In genomic region chr7:131525820-131526219, GRCh38 we compare ENCODE assay signal across 31 cellular contexts. TPM values are rescaled to one million over a fixed set of nuclear protein-coding genes. Genes with fewer than 3 reads are reported as not detected.
DNase-seq lines count a peak whose midpoint lies in the region; ATAC-seq and TF ChIP-seq lines count a peak whose summit lies in the region.
"Had no signal": no experiment of that assay in that cellular context is flagged by ENCODE, and none has a peak within 500 bp of the region (broad histone marks: within the 10 kb centered on the region; RNA-seq: fewer than 3 reads in every experiment).

No MANE protein-coding gene starts in this region.

- no peaks in the 10 kb centered on the region for H3K36me3 ChIP-seq in heart left ventricle
- H3K36me3 ChIP-seq in NT2/D1 (ENCODE audit: insufficient read depth, insufficient read length, low read length): peaks cover 15% of the 10 kb centered on the region
- H3K36me3 ChIP-seq in subcutaneous abdominal adipose tissue (ENCODE audit: control insufficient read depth in 5 of 5, insufficient read depth in 5 of 5, low read length in 5 of 5): no peaks in the 10 kb centered on the region
- H3K36me3 ChIP-seq: BE2C, cardiac muscle cell, MG63, spleen, suprapubic skin had no signal

- peaks cover 5 to 89% (median 44%) of the 10 kb centered on the region in 12 donors for H3K4me1 ChIP-seq in heart left ventricle
- H3K4me1 ChIP-seq in right cardiac atrium (ENCODE audit: control insufficient read depth, insufficient read depth, low read length): peaks cover 8% of the 10 kb centered on the region
- peaks cover 19% of the 10 kb centered on the region for H3K4me1 ChIP-seq in NT2/D1 (ENCODE audit: insufficient read depth, insufficient read length)
- peaks cover 0 to 57% (median 2%) of the 10 kb centered on the region in 5 donors for H3K4me1 ChIP-seq in subcutaneous abdominal adipose tissue (ENCODE audit: control insufficient read depth in 5 of 5, insufficient read depth in 5 of 5, low read length in 5 of 5)
- H3K4me1 ChIP-seq: BE2C, suprapubic skin had no signal

- whole genome bisulfite sequencing in heart left ventricle, 4 donors: 41 to 64% (median 60%) methylated on average over 2 of the region's 2 CpGs
- 42% methylated on average over 2 of the region's 2 CpGs for WGBS in right cardiac atrium

- H3K4me3 Mint-ChIP-seq in endothelial cell (ENCODE audit: unreplicated experiment): no peak overlapping the region
- H3K4me3 Mint-ChIP-seq: activated naive CD4-positive, alpha-beta T cell treated with anti-CD3 and anti-CD28 coated beads, Interleukin-2, amount 50 U/mL, for 24 hours; activated T-helper 17 cell treated with anti-CD3 and anti-CD28 coated beads, Interleukin-2, amount 50 U/mL, for 72 hours; H9; IgD-negative memory B cell; mesothelial cell of epicardium; naive thymus-derived CD8-positive, alpha-beta T cell; stimulated activated memory B cell treated with anti-CD40 and anti-IgM and Interleukin-4, amounts not matched to agents 10 μg/mL and 1 μg/mL and 100 μg/mL, for 72 hours; T-helper 2 cell treated with Interferon-gamma antibody and Interleukin-4, amounts not matched to agents 5 μg/mL and 100 μg/mL, for 36 hours had no signal

- H3K27me3 ChIP-seq in heart left ventricle (no peaks in the 10 kb centered on the region), right cardiac atrium (ENCODE audit: control insufficient read depth, insufficient read depth) (no peaks in the 10 kb centered on the region), NT2/D1 (ENCODE audit: insufficient read depth, insufficient read length) (no peaks in the 10 kb centered on the region), subcutaneous abdominal adipose tissue (ENCODE audit: control insufficient read depth in 5 of 5, insufficient read depth in 4 of 5, low read length in 5 of 5) (peaks cover 0 to 5% (median 0%) of the 10 kb centered on the region in 5 donors)
- H3K27me3 ChIP-seq: BE2C, cardiac muscle cell, dorsolateral prefrontal cortex, MG63, spleen, suprapubic skin had no signal

- peaks cover 68% of the 10 kb centered on the region for H3K4me1 Mint-ChIP-seq in endothelial cell (ENCODE audit: unreplicated experiment)

- no peaks in the 10 kb centered on the region for H3K9me3 Mint-ChIP-seq in endothelial cell (ENCODE audit: unreplicated experiment)
- H3K9me3 Mint-ChIP-seq: activated naive CD4-positive, alpha-beta T cell treated with anti-CD3 and anti-CD28 coated beads, Interleukin-2, amount 50 U/mL, for 24 hours; activated T-helper 17 cell treated with anti-CD3 and anti-CD28 coated beads, Interleukin-2, amount 50 U/mL, for 72 hours; H9; IgD-negative memory B cell; mesothelial cell of epicardium; naive thymus-derived CD8-positive, alpha-beta T cell; stimulated activated memory B cell treated with anti-CD40 and anti-IgM and Interleukin-4, amounts not matched to agents 10 μg/mL and 1 μg/mL and 100 μg/mL, for 72 hours had no signal

- H3K9ac ChIP-seq in NT2/D1 (ENCODE audit: insufficient read length, low read depth) (no peak overlapping the region), subcutaneous abdominal adipose tissue (ENCODE audit: low read length in 5 of 5) (no peak overlapping the region)

- intact Hi-C loops in heart left ventricle (cut with DNase I) (no loop called here), right cardiac atrium (cut with DNase I) (no loop called here)

- TF ChIP-seq CTCF in heart left ventricle (IDR thresholded peaks at IDR 0.05) (no peak), endothelial cell (IDR thresholded peaks at IDR 0.05; ENCODE audit: unreplicated experiment) (no peak)

- H3K27me3 Mint-ChIP-seq in endothelial cell (ENCODE audit: unreplicated experiment): peaks cover 7% of the 10 kb centered on the region
- H3K27me3 Mint-ChIP-seq: activated naive CD4-positive, alpha-beta T cell treated with anti-CD3 and anti-CD28 coated beads, Interleukin-2, amount 50 U/mL, for 24 hours; stimulated activated memory B cell treated with anti-CD40 and anti-IgM and Interleukin-4, amounts not matched to agents 10 μg/mL and 1 μg/mL and 100 μg/mL, for 72 hours had no signal

- ATAC-seq in heart left ventricle (no peak), right cardiac atrium (no peak), GM21526 (IDR thresholded peaks at IDR 0.05; ENCODE audit: low FRiP score, unreplicated experiment) (no peak), GM19452 (IDR thresholded peaks at IDR 0.05; ENCODE audit: unreplicated experiment) (no peak)
- ATAC-seq: activated T-helper 17 cell treated with anti-CD3 and anti-CD28 coated beads, Interleukin-2, amount 50 U/mL, for 72 hours; left lobe of liver; naive thymus-derived CD8-positive, alpha-beta T cell; stimulated activated memory B cell treated with anti-CD40 and anti-IgM and Interleukin-4, amounts not matched to agents 10 μg/mL and 1 μg/mL and 100 μg/mL, for 72 hours had no signal

- H3K9me3 ChIP-seq in heart left ventricle: no peaks in the 10 kb centered on the region
- no peaks in the 10 kb centered on the region for H3K9me3 ChIP-seq in right cardiac atrium (ENCODE audit: control insufficient read depth, low read length)
- no peaks in the 10 kb centered on the region for H3K9me3 ChIP-seq in NT2/D1 (ENCODE audit: insufficient read depth, low read length)
- H3K9me3 ChIP-seq in subcutaneous abdominal adipose tissue (ENCODE audit: control insufficient read depth in 5 of 5, low read length in 5 of 5): no peaks in the 10 kb centered on the region
- H3K9me3 ChIP-seq: BE2C, MG63, spleen, suprapubic skin had no signal

- peak overlapping the region in 10 of 12 donors; percentile 12 to 61 (median 22) for H3K27ac ChIP-seq in heart left ventricle
- no peak overlapping the region for H3K27ac ChIP-seq in right cardiac atrium (ENCODE audit: low read length)
- H3K27ac ChIP-seq in subcutaneous abdominal adipose tissue (ENCODE audit: low read depth, low read length): peak overlapping the region; percentile 32
- H3K27ac ChIP-seq: cardiac muscle cell, spleen, suprapubic skin, VCaP had no signal

- DNase-seq in heart left ventricle: no peak
- DNase-seq in right cardiac atrium: no peak
- DNase-seq in NT2/D1 (ENCODE audit: low read depth, low spot score): no peak
- DNase-seq in endothelial cell (ENCODE audit: low spot score): no peak
- DNase-seq in NCI-H1105 treated with DMSO at 0.1 percent for 48 hours (lab: John Stamatoyannopoulos, UW): no peak
- DNase-seq: activated CD4-positive, alpha-beta T cell treated with anti-CD3 and anti-CD28 coated beads, Interleukin-2, amount 50 U/mL, for 4 hours; activated CD8-positive, alpha-beta memory T cell treated with anti-CD3 and anti-CD28 coated beads, Interleukin-2, amount 50 U/mL, for 4 hours; BE2C; dorsolateral prefrontal cortex; H9; MG63; naive thymus-derived CD8-positive, alpha-beta T cell; NCI-H1417 treated with DMSO at 0.1 percent for 48 hours; NCI-H524; retina; RPMI8226; spleen; stimulated activated CD4-positive, alpha-beta T cell treated with anti-CD3 and anti-CD28 coated beads, Interleukin-2, amount 100 ng/mL, for 48 hours had no signal

- H3K4me3 ChIP-seq in heart left ventricle (no peak overlapping the region), right cardiac atrium (ENCODE audit: low read length) (no peak overlapping the region), NT2/D1 (ENCODE audit: insufficient read length, low read depth) (peak overlapping the region; percentile 5), subcutaneous abdominal adipose tissue (ENCODE audit: low read depth in 1 of 5, low read length in 5 of 5) (no peak overlapping the region)
- H3K4me3 ChIP-seq: cardiac muscle cell, dorsolateral prefrontal cortex, MG63, spleen, suprapubic skin had no signal

- H3K36me3 Mint-ChIP-seq in endothelial cell (ENCODE audit: low read depth, unreplicated experiment): peaks cover 5% of the 10 kb centered on the region
- H3K36me3 Mint-ChIP-seq: activated naive CD4-positive, alpha-beta T cell treated with anti-CD3 and anti-CD28 coated beads, Interleukin-2, amount 50 U/mL, for 24 hours; IgD-negative memory B cell; mesothelial cell of epicardium; naive thymus-derived CD8-positive, alpha-beta T cell; stimulated activated memory B cell treated with anti-CD40 and anti-IgM and Interleukin-4, amounts not matched to agents 10 μg/mL and 1 μg/mL and 100 μg/mL, for 72 hours had no signal

- TF ChIP-seq POLR2A in heart left ventricle (IDR thresholded peaks at IDR 0.05): no peak

- H3K27ac Mint-ChIP-seq in endothelial cell (ENCODE audit: unreplicated experiment): peak overlapping the region; percentile 6
- H3K27ac Mint-ChIP-seq: activated naive CD4-positive, alpha-beta T cell treated with anti-CD3 and anti-CD28 coated beads, Interleukin-2, amount 50 U/mL, for 24 hours; activated T-helper 17 cell treated with anti-CD3 and anti-CD28 coated beads, Interleukin-2, amount 50 U/mL, for 72 hours; IgD-negative memory B cell; mesothelial cell of epicardium; stimulated activated memory B cell treated with anti-CD40 and anti-IgM and Interleukin-4, amounts not matched to agents 10 μg/mL and 1 μg/mL and 100 μg/mL, for 72 hours; T-helper 2 cell treated with Interferon-gamma antibody and Interleukin-4, amounts not matched to agents 5 μg/mL and 100 μg/mL, for 36 hours had no signal

RNA-seq across cellular contexts. Expression of gene PODXL, which starts 30.6 kb away (rescaled TPM):
- 100 to 1,000 TPM in 1 of 9 donors, 10 to 100 TPM in 8; 57.7 to 230 (median 75.1) TPM for total RNA-seq in heart left ventricle
- 10 to 100 TPM; 30.9 to 64.6 TPM for polyA plus RNA-seq in heart left ventricle
- 10 to 100 TPM; 60.7 to 81.1 (median 63.9) TPM for total RNA-seq in right cardiac atrium
- 29.1 TPM for polyA plus RNA-seq in right cardiac atrium
- total RNA-seq in endothelial cell (ENCODE audit: unreplicated experiment): 302 TPM
